ENCODE assay signal across 10 cellular contexts in the genomic region with DNA sequence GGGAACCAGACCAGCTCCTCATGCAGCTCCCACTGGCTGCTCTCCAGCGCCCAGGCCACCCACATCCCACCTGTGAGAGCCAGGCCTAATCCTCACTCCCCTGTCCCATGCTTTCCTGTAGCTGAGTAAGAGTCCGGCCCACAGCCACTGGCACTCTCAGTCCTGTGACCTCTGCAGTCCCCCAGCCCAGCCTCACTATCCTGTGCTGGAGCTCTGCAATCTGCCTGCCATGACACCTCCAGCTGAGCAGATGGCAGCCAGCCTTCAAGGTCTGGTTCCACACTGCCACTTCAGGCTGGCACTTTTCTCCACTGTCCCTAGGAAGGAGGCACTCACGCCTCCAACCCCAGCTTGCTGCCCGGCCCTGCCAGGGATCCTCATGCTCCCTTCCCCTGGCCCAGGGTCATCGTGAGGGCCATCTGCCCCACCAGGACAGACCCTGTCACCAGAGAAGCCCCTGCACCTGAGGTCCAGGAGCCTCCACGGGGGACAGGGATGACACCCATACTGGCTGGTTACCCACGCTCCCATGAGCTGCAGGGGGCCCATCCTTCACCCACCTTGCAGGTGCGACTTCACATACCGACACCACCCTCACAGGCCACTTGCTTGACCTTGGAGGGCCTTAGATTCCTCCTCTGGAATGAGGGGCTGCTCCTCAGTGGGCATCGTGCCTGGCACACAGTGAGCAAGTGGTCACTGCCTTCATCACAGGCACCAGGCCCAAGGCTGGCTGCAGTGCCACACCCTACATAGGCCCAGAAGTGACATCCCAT.
DNase-seq lines count a peak whose midpoint lies in the region; ATAC-seq and TF ChIP-seq lines count a peak whose summit lies in the region.
"Had no signal": no experiment of that assay in that cellular context is flagged by ENCODE, and none has a peak within 500 bp of the region (broad histone marks: within the 10 kb centered on the region; RNA-seq: fewer than 3 reads in every experiment).

No MANE protein-coding gene starts in this region.

- H3K4me1 Mint-ChIP-seq in CD8-positive, alpha-beta T cell (ENCODE audit: low read depth), result peaks cover 8% of the 10 kb centered on the region
- H3K4me1 Mint-ChIP-seq in IgD-negative memory B cell, result peaks cover 4 to 15% (median 10%) of the 10 kb centered on the region in 3 donors
- H3K4me1 Mint-ChIP-seq in neural progenitor cell, result peaks cover 26% of the 10 kb centered on the region

- H3K4me2 ChIP-seq in neural progenitor cell, result peak overlapping the region; percentile 80

- CTCF ChIA-PET in CD8-positive, alpha-beta T cell (lab: Charles Lee), result no interaction called here

- no peak overlapping the region for H3K4me3 Mint-ChIP-seq in CD8-positive, alpha-beta T cell
- H3K4me3 Mint-ChIP-seq in IgD-negative memory B cell, result peak overlapping the region; percentile 50 to 82 (median 74)
- H3K4me3 Mint-ChIP-seq in neural progenitor cell, result peak overlapping the region; percentile 76

- no peak for DNase-seq in CD8-positive, alpha-beta T cell
- DNase-seq in dorsolateral prefrontal cortex, result peak in 2 of 10 donors; percentile 31 to 47
- no peak for DNase-seq in neural progenitor cell (ENCODE audit: low spot score)
- DNase-seq in DMS79 (lab: John Stamatoyannopoulos, UW), result no peak
- DNase-seq in NCI-H2196 (lab: John Stamatoyannopoulos, UW; ENCODE audit: unreplicated experiment), result no peak
- no peak for DNase-seq in AG20443 (ENCODE audit: low spot score)
- DNase-seq in NCI-H1105 (lab: John Stamatoyannopoulos, UW), result no peak
- DNase-seq: stimulated activated CD4-positive, alpha-beta T cell treated with anti-CD3 and anti-CD28 coated beads, Interleukin-12 subunit alpha, Interleukin-12 subunit beta, amount 100 ng/mL, for 4 hours; stimulated activated naive CD8-positive, alpha-beta T cell treated with anti-CD3 and anti-CD28 coated beads, Interleukin-15, Interleukin-2, amounts not matched to agents 100 U/mL and 50 U/mL, for 24 hours had no signal

- no peak overlapping the region for H2AFZ ChIP-seq in neural progenitor cell (replicated peaks)

- no peak overlapping the region for H3K27ac ChIP-seq in CD8-positive, alpha-beta T cell (ENCODE audit: low read depth, low read length)
- peak overlapping the region in 57 of 59 donors; percentile 33 to 99 (median 86) for H3K27ac ChIP-seq in dorsolateral prefrontal cortex
- no peak overlapping the region for H3K27ac ChIP-seq in neural progenitor cell

- peak overlapping the region; percentile 79 for H3K27ac Mint-ChIP-seq in CD8-positive, alpha-beta T cell
- peak overlapping the region; percentile 47 to 76 (median 57) for H3K27ac Mint-ChIP-seq in IgD-negative memory B cell
- H3K27ac Mint-ChIP-seq in neural progenitor cell, result peak overlapping the region; percentile 87

- H3K4me1 ChIP-seq in CD8-positive, alpha-beta T cell (ENCODE audit: insufficient read depth, low read length), result no peaks in the 10 kb centered on the region
- peaks cover 18% of the 10 kb centered on the region for H3K4me1 ChIP-seq in neural progenitor cell

- H3K9ac ChIP-seq in neural progenitor cell, result no peak overlapping the region

- H3K9me3 Mint-ChIP-seq in CD8-positive, alpha-beta T cell, result no peaks in the 10 kb centered on the region
- no peaks in the 10 kb centered on the region for H3K9me3 Mint-ChIP-seq in IgD-negative memory B cell
- no peaks in the 10 kb centered on the region for H3K9me3 Mint-ChIP-seq in neural progenitor cell

- TF ChIP-seq CTCF in CD8-positive, alpha-beta T cell (IDR thresholded peaks at IDR 0.05), result no peak
- TF ChIP-seq CTCF in dorsolateral prefrontal cortex (IDR thresholded peaks at IDR 0.05 in 54 of 56, conservative IDR thresholded peaks at IDR 0.05 in 2 of 56; ENCODE audit: low read depth in 1 of 56, partially characterized antibody in 56 of 56) (no peak), neural progenitor cell (IDR thresholded peaks at IDR 0.05) (no peak)

- POLR2A ChIA-PET in CD8-positive, alpha-beta T cell (lab: Charles Lee), result interaction anchor here (0.6 kb wide), 1 partner anchor 97 kb away, joined by 4 read pairs; no protein-coding TSS in a partner anchor

- H3K4me3 ChIP-seq in CD8-positive, alpha-beta T cell (ENCODE audit: low read depth, low read length), result no peak overlapping the region
- H3K4me3 ChIP-seq in dorsolateral prefrontal cortex, result peak overlapping the region in 52 of 59 donors; percentile 35 to 74 (median 60)
- H3K4me3 ChIP-seq in neural progenitor cell, result no peak overlapping the region

- ATAC-seq in CD8-positive, alpha-beta T cell, result no peak
- ATAC-seq: stimulated activated naive CD8-positive, alpha-beta T cell treated with anti-CD3 and anti-CD28 coated beads, Interleukin-15, Interleukin-2, amounts not matched to agents 100 U/mL and 50 U/mL, for 24 hours had no signal

- H3K36me3 ChIP-seq in CD8-positive, alpha-beta T cell (ENCODE audit: insufficient read depth, low read length), result peaks cover 23% of the 10 kb centered on the region
- no peaks in the 10 kb centered on the region for H3K36me3 ChIP-seq in neural progenitor cell

- no peaks in the 10 kb centered on the region for H3K27me3 ChIP-seq in CD8-positive, alpha-beta T cell (ENCODE audit: insufficient read depth, low read length)
- H3K27me3 ChIP-seq in dorsolateral prefrontal cortex (no peaks in the 10 kb centered on the region), neural progenitor cell (no peaks in the 10 kb centered on the region)

- H4K20me1 ChIP-seq in neural progenitor cell (ENCODE audit: low read depth), result peaks cover 21% of the 10 kb centered on the region

- H3K79me2 ChIP-seq in neural progenitor cell (ENCODE audit: low read depth), result peaks cover 11% of the 10 kb centered on the region

- H3K36me3 Mint-ChIP-seq in CD8-positive, alpha-beta T cell, result peaks cover 53% of the 10 kb centered on the region
- H3K36me3 Mint-ChIP-seq in IgD-negative memory B cell (peaks cover 3% of the 10 kb centered on the region), neural progenitor cell (peaks cover 7% of the 10 kb centered on the region)

- no peaks in the 10 kb centered on the region for H3K27me3 Mint-ChIP-seq in CD8-positive, alpha-beta T cell (ENCODE audit: low read depth)
- H3K27me3 Mint-ChIP-seq in IgD-negative memory B cell (no peaks in the 10 kb centered on the region), neural progenitor cell (ENCODE audit: insufficient read depth, low read depth) (peaks cover 3% of the 10 kb centered on the region)

- peaks cover 18% of the 10 kb centered on the region for H3F3A ChIP-seq in neural progenitor cell (ENCODE audit: low read depth)

- intact Hi-C loops in CD8-positive, alpha-beta T cell (cut with DNase I, micrococcal nuclease), result loop anchor here in 1 of 2 experiments (10.0 kb wide), 1 partner anchor 633 kb away; no protein-coding TSS in a partner anchor
- intact Hi-C loops in dorsolateral prefrontal cortex (cut with DNase I), result loop anchor here (5.0 to 10.0 kb wide), 2 partner anchors 101 to 253 kb away; partner anchors contain the start of genes ASXL1 (in 1 of the 2), PLAGL2 (in 1 of the 2) and POFUT1 (in 1 of the 2)

- no peaks in the 10 kb centered on the region for H3K9me3 ChIP-seq in CD8-positive, alpha-beta T cell (ENCODE audit: low read length)
- H3K9me3 ChIP-seq in neural progenitor cell (ENCODE audit: low read depth), result no peaks in the 10 kb centered on the region

Comparison
In these comparisons a context has a peak if more than half of its experiments do, and no peak if none do; other contexts are left out.
1. H3K27ac ChIP-seq: peak in dorsolateral prefrontal cortex (57 of 59); none in CD8-positive, alpha-beta T cell (single experiment) and neural progenitor cell (single experiment).
2. H3K4me3 ChIP-seq: peak in dorsolateral prefrontal cortex (52 of 59); none in CD8-positive, alpha-beta T cell (single experiment) and neural progenitor cell (single experiment).
3. Peak in every context shown above with its lines, with median percentiles within 50 percentile points of each other: H3K27ac Mint-ChIP-seq.